In genomic region chr9:95108777-95109176, GRCh38 we compare ENCODE assay signal across 18 cellular contexts.
DNase-seq lines count a peak whose midpoint lies in the region; ATAC-seq, FAIRE-seq and TF ChIP-seq lines count a peak whose summit lies in the region.
"Had no signal": no experiment of that assay in that cellular context is flagged by ENCODE, and none has a peak within 500 bp of the region (broad histone marks: within the 10 kb centered on the region; RNA-seq: fewer than 3 reads in every experiment).

No MANE protein-coding gene starts in this region.

- H3K4me3 Mint-ChIP-seq in mesothelial cell of epicardium = no peak overlapping the region
- H3K4me3 Mint-ChIP-seq: HFFc6 had no signal

- H3K9me3 Mint-ChIP-seq in mesothelial cell of epicardium = no peaks in the 10 kb centered on the region
- H3K9me3 Mint-ChIP-seq: HFFc6 had no signal

- H4K20me1 ChIP-seq in smooth muscle cell (ENCODE audit: low read depth) = no peaks in the 10 kb centered on the region

- no peak for FAIRE-seq in GM19239 (lab: Jason Lieb, UNC)
- FAIRE-seq: H1 had no signal

- TF ChIP-seq POLR2A in upper lobe of left lung (IDR thresholded peaks at IDR 0.05) = no peak

- H3K27me3 ChIP-seq in left ventricle myocardium inferior (ENCODE audit: low read depth) (no peaks in the 10 kb centered on the region), right atrium auricular region (no peaks in the 10 kb centered on the region), smooth muscle cell (ENCODE audit: low read depth) (no peaks in the 10 kb centered on the region), BE2C (no peaks in the 10 kb centered on the region), upper lobe of left lung (no peaks in the 10 kb centered on the region)
- H3K27me3 ChIP-seq: SJSA1 had no signal

- H3F3A ChIP-seq in smooth muscle cell (ENCODE audit: low read depth) = peaks cover 3% of the 10 kb centered on the region

- H3K4me1 Mint-ChIP-seq in mesothelial cell of epicardium = no peaks in the 10 kb centered on the region

- no peak for TF ChIP-seq EP300 in upper lobe of left lung (IDR thresholded peaks at IDR 0.05)

- DNase-seq in left ventricle myocardium inferior (no peak), right atrium auricular region (ENCODE audit: low spot score) (no peak), mesothelial cell of epicardium (ENCODE audit: low spot score in 2 of 2, unreplicated experiment in 2 of 2) (no peak), smooth muscle cell (lab: John Stamatoyannopoulos, UW; ENCODE audit: unreplicated experiment) (no peak), BE2C (no peak), upper lobe of left lung (no peak), GM19239 (ENCODE audit: insufficient read length, low spot score) (no peak)
- DNase-seq: 8988T, DND-41, GF-D8, HFFc6, KG1, NCI-H146, NCI-H2081, NCI-H510A treated with DMSO at 0.1 percent for 48 hours had no signal

- H3K9ac ChIP-seq in smooth muscle cell (ENCODE audit: low read depth) = no peak overlapping the region

- H3K4me2 ChIP-seq in smooth muscle cell = peak overlapping the region; percentile 12

- peaks cover 31% of the 10 kb centered on the region for H3K36me3 Mint-ChIP-seq in mesothelial cell of epicardium

- TF ChIP-seq CTCF in left ventricle myocardium inferior (IDR thresholded peaks at IDR 0.05; ENCODE audit: borderline replicate concordance) = no peak
- TF ChIP-seq CTCF in right atrium auricular region (IDR thresholded peaks at IDR 0.05) = no peak
- TF ChIP-seq CTCF in mesothelial cell of epicardium (IDR thresholded peaks at IDR 0.05; ENCODE audit: unreplicated experiment) = no peak
- TF ChIP-seq CTCF in smooth muscle cell (IDR thresholded peaks at IDR 0.05; ENCODE audit: borderline replicate concordance, insufficient read depth, poor library complexity, severe bottlenecking) = no peak
- no peak for TF ChIP-seq CTCF in BE2C (IDR thresholded peaks at IDR 0.05; ENCODE audit: low read depth, low read length)
- no peak for TF ChIP-seq CTCF in upper lobe of left lung (IDR thresholded peaks at IDR 0.05)

- peaks cover 42% of the 10 kb centered on the region for H3K36me3 ChIP-seq in left ventricle myocardium inferior
- H3K36me3 ChIP-seq in right atrium auricular region = peaks cover 76% of the 10 kb centered on the region
- no peaks in the 10 kb centered on the region for H3K36me3 ChIP-seq in smooth muscle cell (ENCODE audit: low read depth)
- peaks cover 84% of the 10 kb centered on the region for H3K36me3 ChIP-seq in BE2C
- H3K36me3 ChIP-seq in upper lobe of left lung = peaks cover 0 to 61% (median 26%) of the 10 kb centered on the region in 4 donors

- intact Hi-C loops in left ventricle myocardium inferior (cut with micrococcal nuclease) = no loop called here

- H3K4me1 ChIP-seq in left ventricle myocardium inferior = peaks cover 24% of the 10 kb centered on the region
- peaks cover 0 to 26% of the 10 kb centered on the region in 2 donors for H3K4me1 ChIP-seq in right atrium auricular region
- no peaks in the 10 kb centered on the region for H3K4me1 ChIP-seq in smooth muscle cell (ENCODE audit: low read depth)
- H3K4me1 ChIP-seq in BE2C = peaks cover 8% of the 10 kb centered on the region
- no peaks in the 10 kb centered on the region for H3K4me1 ChIP-seq in upper lobe of left lung

- ATAC-seq in HG02840 (IDR thresholded peaks at IDR 0.05; ENCODE audit: low FRiP score, unreplicated experiment) (no peak), upper lobe of left lung (ENCODE audit: low FRiP score in 2 of 2) (no peak)

- H3K79me2 ChIP-seq in smooth muscle cell (ENCODE audit: low read depth) = no peaks in the 10 kb centered on the region

- WGBS in smooth muscle cell (ENCODE audit: low lambda C conversion rate) = 81% methylated on average over 5 of the region's 5 CpGs
- WGBS in upper lobe of left lung, 2 donors = 95% methylated on average over 5 of the region's 5 CpGs

- peak overlapping the region; percentile 60 for H3K27ac ChIP-seq in left ventricle myocardium inferior (replicated peaks)
- peak overlapping the region in 1 of 2 donors; percentile 35 for H3K27ac ChIP-seq in right atrium auricular region
- H3K27ac ChIP-seq in smooth muscle cell (ENCODE audit: low read depth) = peak overlapping the region; percentile 35
- H3K27ac ChIP-seq in upper lobe of left lung = no peak overlapping the region

- no peak overlapping the region for H2AFZ ChIP-seq in smooth muscle cell (ENCODE audit: low read depth)

- H3K4me3 ChIP-seq in left ventricle myocardium inferior (no peak overlapping the region), right atrium auricular region (no peak overlapping the region), smooth muscle cell (no peak overlapping the region), BE2C (ENCODE audit: low read depth, low read length) (no peak overlapping the region), upper lobe of left lung (no peak overlapping the region)
- H3K4me3 ChIP-seq: SJSA1 had no signal

- H3K27ac Mint-ChIP-seq in mesothelial cell of epicardium = peak overlapping the region; percentile 55
- H3K27ac Mint-ChIP-seq: HFFc6 had no signal

- no peaks in the 10 kb centered on the region for H3K27me3 Mint-ChIP-seq in mesothelial cell of epicardium (ENCODE audit: low read depth)

- H3K9me3 ChIP-seq in left ventricle myocardium inferior (replicated peaks) = no peaks in the 10 kb centered on the region
- no peaks in the 10 kb centered on the region for H3K9me3 ChIP-seq in right atrium auricular region
- H3K9me3 ChIP-seq in smooth muscle cell (replicated peaks; ENCODE audit: low read depth) = no peaks in the 10 kb centered on the region
- H3K9me3 ChIP-seq in BE2C = no peaks in the 10 kb centered on the region
- no peaks in the 10 kb centered on the region for H3K9me3 ChIP-seq in upper lobe of left lung
- H3K9me3 ChIP-seq: SJSA1 had no signal

Comparison
In these comparisons a context has a peak if more than half of its experiments do, and no peak if none do; other contexts are left out.
1. H3K27ac ChIP-seq: peak in left ventricle myocardium inferior (single experiment) and smooth muscle cell (single experiment); none in upper lobe of left lung (0 of 4).